Comparison of ENCODE assay signal across 8 cellular contexts in the genomic region with DNA sequence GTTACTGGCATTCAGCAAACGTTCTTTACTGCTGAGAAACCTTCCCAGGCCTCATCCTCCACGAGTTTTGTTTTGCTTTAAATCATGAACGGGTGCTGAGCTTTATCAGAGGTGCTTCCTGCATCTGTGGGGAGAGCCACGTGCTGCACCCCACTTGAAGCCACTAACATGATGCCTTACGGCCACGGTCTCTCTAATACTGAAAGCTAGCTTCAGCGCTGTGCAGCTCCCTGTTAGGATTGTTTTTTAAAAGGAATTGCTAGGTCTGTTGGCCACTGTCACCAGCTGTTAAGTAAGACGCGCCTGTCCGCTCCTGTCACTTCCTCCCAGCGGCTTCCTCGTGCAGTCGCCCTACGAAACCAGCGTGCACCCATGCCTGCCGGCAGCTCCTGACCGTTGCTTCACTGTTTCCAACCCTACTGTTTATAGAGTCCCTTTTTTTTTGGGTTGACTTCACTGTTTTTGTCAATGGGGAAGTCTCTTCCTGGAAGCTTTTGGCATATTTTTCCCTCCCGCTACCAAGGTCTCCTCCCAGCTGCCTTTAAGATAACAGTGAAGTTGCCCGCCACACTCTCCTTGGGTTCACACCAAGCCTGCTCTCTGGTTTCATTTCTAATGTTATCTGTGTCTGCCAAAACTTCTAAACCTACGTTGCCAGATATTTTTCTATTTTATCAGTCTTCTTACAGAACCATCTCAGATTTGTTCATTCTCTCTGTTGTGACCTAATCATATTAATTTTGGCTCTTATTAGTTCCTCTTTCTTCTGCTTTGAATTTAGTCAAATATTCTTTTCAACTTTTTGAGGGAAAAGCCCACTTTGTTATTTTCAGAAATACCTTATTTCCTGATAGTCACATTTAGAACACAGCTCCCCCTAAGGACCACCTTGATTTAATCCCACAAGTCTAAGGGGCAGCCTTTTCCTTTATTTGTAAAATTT. TPM values are rescaled to one million over a fixed set of nuclear protein-coding genes. Genes with fewer than 3 reads are reported as not detected.
DNase-seq lines count a peak whose midpoint lies in the region; ATAC-seq and TF ChIP-seq lines count a peak whose summit lies in the region.

No MANE protein-coding gene starts in this region.

- no peak overlapping the region for H3K4me3 Mint-ChIP-seq in activated CD4-positive, alpha-beta memory T cell treated with anti-CD3 and anti-CD28 coated beads for 36 hours

- H3K27me3 ChIP-seq in GM06990 (replicated peaks; ENCODE audit: control insufficient read depth, insufficient read depth, low read length) = no peaks in the 10 kb centered on the region
- H3K27me3 ChIP-seq in hepatocyte = no peaks in the 10 kb centered on the region

- TF ChIP-seq CTCF in GM06990 (IDR thresholded peaks at IDR 0.05; ENCODE audit: insufficient read depth, low read length, poor library complexity, severe bottlenecking) (no peak), hepatocyte (IDR thresholded peaks at IDR 0.05; ENCODE audit: poor library complexity) (peak; percentile 3)

- intact Hi-C loops in activated CD4-positive, alpha-beta memory T cell treated with anti-CD3 and anti-CD28 coated beads for 36 hours (cut with micrococcal nuclease) = no loop called here

- peak; percentile 69 for DNase-seq in GM06990 (ENCODE audit: extremely low read depth, insufficient read length)
- DNase-seq in SKM-1 (lab: John Stamatoyannopoulos, UW; ENCODE audit: unreplicated experiment) = peak; percentile 85
- no peak for DNase-seq in hepatocyte (ENCODE audit: low spot score)
- DNase-seq in NCI-H510A (lab: John Stamatoyannopoulos, UW) = no peak
- no peak for DNase-seq in activated CD4-positive, alpha-beta T cell treated with anti-CD3 and anti-CD28 coated beads, Interleukin-2, amount 50 U/mL, for 48 hours
- no peak for DNase-seq in LoVo (ENCODE audit: low spot score)
- no peak for DNase-seq in activated CD4-positive, alpha-beta memory T cell treated with anti-CD3 and anti-CD28 coated beads for 36 hours

- peaks cover 59% of the 10 kb centered on the region for H3K79me2 ChIP-seq in hepatocyte

- H4K20me1 ChIP-seq in hepatocyte (ENCODE audit: insufficient read depth, poor library complexity, severe bottlenecking) = peaks cover 56% of the 10 kb centered on the region

- POLR2A ChIA-PET in activated CD4-positive, alpha-beta memory T cell treated with anti-CD3 and anti-CD28 coated beads for 36 hours (lab: Charles Lee) = no interaction called here

- H3K4me1 Mint-ChIP-seq in activated CD4-positive, alpha-beta memory T cell treated with anti-CD3 and anti-CD28 coated beads for 36 hours (ENCODE audit: low read depth) = peaks cover 32% of the 10 kb centered on the region

- no peak overlapping the region for H3K27ac Mint-ChIP-seq in activated CD4-positive, alpha-beta memory T cell treated with anti-CD3 and anti-CD28 coated beads for 36 hours

- peak overlapping the region; percentile 59 for H3K4me3 ChIP-seq in GM06990 (replicated peaks; ENCODE audit: low read depth, low read length)
- no peak overlapping the region for H3K4me3 ChIP-seq in hepatocyte

- H3K36me3 ChIP-seq in GM06990 (ENCODE audit: control insufficient read depth, insufficient read depth, low read length) = peaks cover 19% of the 10 kb centered on the region
- no peaks in the 10 kb centered on the region for H3K36me3 ChIP-seq in hepatocyte (replicated peaks; ENCODE audit: insufficient read depth, low read depth)

- no peaks in the 10 kb centered on the region for H3K9me2 ChIP-seq in hepatocyte (replicated peaks; ENCODE audit: insufficient read depth)

- no peaks in the 10 kb centered on the region for H3K9me3 ChIP-seq in hepatocyte (ENCODE audit: low read depth)

- no peaks in the 10 kb centered on the region for H3K9me3 Mint-ChIP-seq in activated CD4-positive, alpha-beta memory T cell treated with anti-CD3 and anti-CD28 coated beads for 36 hours

- no peaks in the 10 kb centered on the region for H3K27me3 Mint-ChIP-seq in activated CD4-positive, alpha-beta memory T cell treated with anti-CD3 and anti-CD28 coated beads for 36 hours

- ATAC-seq in GM21786 (IDR thresholded peaks at IDR 0.05; ENCODE audit: unreplicated experiment) = peak; percentile 19

- H3K36me3 Mint-ChIP-seq in activated CD4-positive, alpha-beta memory T cell treated with anti-CD3 and anti-CD28 coated beads for 36 hours = peaks cover 4% of the 10 kb centered on the region

- H3K4me1 ChIP-seq in hepatocyte (ENCODE audit: insufficient read depth) = no peaks in the 10 kb centered on the region

- H2AFZ ChIP-seq in hepatocyte = no peak overlapping the region

- no peak overlapping the region for H3K27ac ChIP-seq in hepatocyte

- no peak overlapping the region for H3K4me2 ChIP-seq in hepatocyte

- CTCF ChIA-PET in activated CD4-positive, alpha-beta memory T cell treated with anti-CD3 and anti-CD28 coated beads for 36 hours (lab: Charles Lee) = interaction anchor here (1.3 to 1.7 kb wide), 3 partner anchors 23 to 141 kb away, joined by 3 to 6 read pairs (median 4); no protein-coding TSS in a partner anchor

- 86% methylated on average over 20 of the region's 20 CpGs for WGBS in hepatocyte (ENCODE audit: low lambda C conversion rate, missing lambda C conversion rate)

RNA-seq across cellular contexts. Expression of gene LPCAT1, which starts 20.2 kb away (rescaled TPM):
- total RNA-seq in hepatocyte = 44.1 and 46.7 TPM in 2 replicates
- 56.0 and 75.7 TPM in 2 replicates for polyA plus RNA-seq in hepatocyte
- 10 to 100 TPM; 48.4 to 51.4 TPM for total RNA-seq in activated CD4-positive, alpha-beta memory T cell treated with anti-CD3 and anti-CD28 coated beads for 36 hours

RNA-seq across cellular contexts. Expression of gene SLC6A3, which starts 58.3 kb away (rescaled TPM):
- not detected in 2 replicates for total RNA-seq in hepatocyte
- 1.2 TPM in 1 of 2 replicates, not detected in the other for polyA plus RNA-seq in hepatocyte
- total RNA-seq in activated CD4-positive, alpha-beta memory T cell treated with anti-CD3 and anti-CD28 coated beads for 36 hours = not detected

Comparison
In these comparisons a context has a peak if more than half of its experiments do, and no peak if none do; other contexts are left out.
1. DNase-seq: peak in GM06990 (single experiment) and SKM-1 (single experiment); none in hepatocyte (single experiment), NCI-H510A (single experiment), activated CD4-positive, alpha-beta T cell treated with anti-CD3 and anti-CD28 coated beads, Interleukin-2, amount 50 U/mL, for 48 hours (0 of 2), LoVo (single experiment) and activated CD4-positive, alpha-beta memory T cell treated with anti-CD3 and anti-CD28 coated beads for 36 hours (single experiment).